ENCODE assay signal across 25 cellular contexts in genomic region chr13:91216928-91217700, GRCh38.
DNase-seq lines count a peak whose midpoint lies in the region; ATAC-seq, FAIRE-seq and TF ChIP-seq lines count a peak whose summit lies in the region.
"Had no signal": no experiment of that assay in that cellular context is flagged by ENCODE, and none has a peak within 500 bp of the region (broad histone marks: within the 10 kb centered on the region; RNA-seq: fewer than 3 reads in every experiment).

No MANE protein-coding gene starts in this region.

- ATAC-seq in activated CD8-positive, alpha-beta T cell treated with anti-CD3 and anti-CD28 coated beads for 36 hours = no peak
- ATAC-seq: activated T-cell treated with anti-CD3 and anti-CD28 coated beads, Interleukin-2, amount 50 U/mL, for 4 hours; psoas muscle had no signal

- intact Hi-C loops in activated CD8-positive, alpha-beta T cell treated with anti-CD3 and anti-CD28 coated beads for 36 hours (cut with micrococcal nuclease) = no loop called here

- CTCF ChIA-PET in activated CD8-positive, alpha-beta T cell treated with anti-CD3 and anti-CD28 coated beads for 36 hours (lab: Charles Lee) = interaction anchor here (1.4 kb wide), 1 partner anchor 18 kb away, joined by 3 read pairs; no protein-coding TSS in a partner anchor

- H3K4me3 Mint-ChIP-seq in nephron progenitor cell = peak overlapping the region; percentile 33
- H3K4me3 Mint-ChIP-seq in activated CD8-positive, alpha-beta T cell treated with anti-CD3 and anti-CD28 coated beads for 36 hours = no peak overlapping the region
- H3K4me3 Mint-ChIP-seq: activated T-cell treated with anti-CD3 and anti-CD28 coated beads, Interleukin-2, amount 50 U/mL, for 4 hours; CD4-positive, alpha-beta T cell had no signal

- H3K36me3 Mint-ChIP-seq in nephron progenitor cell (ENCODE audit: low read depth) = peaks cover 27% of the 10 kb centered on the region
- H3K36me3 Mint-ChIP-seq in activated CD8-positive, alpha-beta T cell treated with anti-CD3 and anti-CD28 coated beads for 36 hours (ENCODE audit: low read depth) = no peaks in the 10 kb centered on the region

- peaks cover 72% of the 10 kb centered on the region for H3K4me1 Mint-ChIP-seq in nephron progenitor cell
- no peaks in the 10 kb centered on the region for H3K4me1 Mint-ChIP-seq in activated CD8-positive, alpha-beta T cell treated with anti-CD3 and anti-CD28 coated beads for 36 hours (ENCODE audit: low read depth)

- FAIRE-seq in D721Med (lab: Jason Lieb, UNC) = peak; percentile 38
- no peak for FAIRE-seq in frontal cortex (lab: Jason Lieb, UNC)
- FAIRE-seq: G401.6, H54, keratinocyte, RCC 7860 had no signal

- H3K9me3 Mint-ChIP-seq in nephron progenitor cell = peaks cover 20% of the 10 kb centered on the region
- H3K9me3 Mint-ChIP-seq in activated CD8-positive, alpha-beta T cell treated with anti-CD3 and anti-CD28 coated beads for 36 hours = no peaks in the 10 kb centered on the region
- H3K9me3 Mint-ChIP-seq: activated T-cell treated with anti-CD3 and anti-CD28 coated beads, Interleukin-2, amount 50 U/mL, for 4 hours; CD4-positive, alpha-beta T cell had no signal

- no peaks in the 10 kb centered on the region for H3K27me3 Mint-ChIP-seq in nephron progenitor cell (ENCODE audit: low read depth, poor library complexity)
- H3K27me3 Mint-ChIP-seq in activated CD8-positive, alpha-beta T cell treated with anti-CD3 and anti-CD28 coated beads for 36 hours = peaks cover 10% of the 10 kb centered on the region

- TF ChIP-seq CTCF in D721Med (IDR thresholded peaks at IDR 0.05; ENCODE audit: insufficient read depth, missing control alignments) (no peak), nephron progenitor cell (IDR thresholded peaks at IDR 0.05) (no peak)
- TF ChIP-seq CTCF in activated CD8-positive, alpha-beta T cell treated with anti-CD3 and anti-CD28 coated beads for 36 hours (IDR thresholded peaks at IDR 0.05) = no peak

- peak overlapping the region; percentile 97 for H3K27ac Mint-ChIP-seq in nephron progenitor cell
- H3K27ac Mint-ChIP-seq in activated CD8-positive, alpha-beta T cell treated with anti-CD3 and anti-CD28 coated beads for 36 hours = no peak overlapping the region
- H3K27ac Mint-ChIP-seq: CD4-positive, alpha-beta T cell had no signal

- DNase-seq in D721Med (ENCODE audit: insufficient read length, low spot score) = no peak
- DNase-seq in NOMO-1 (lab: John Stamatoyannopoulos, UW; ENCODE audit: unreplicated experiment in 2 of 2) = peak; percentile 66 to 74
- DNase-seq in ecto neural progenitor cell (ENCODE audit: low spot score) = peak; percentile 93
- peak; percentile 67 for DNase-seq in nephron progenitor cell
- DNase-seq in activated CD8-positive, alpha-beta T cell treated with anti-CD3 and anti-CD28 coated beads for 36 hours = no peak
- no peak for DNase-seq in frontal cortex (ENCODE audit: low spot score in 2 of 2)
- no peak for DNase-seq in RPMI8226
- no peak for DNase-seq in GM19240 (ENCODE audit: insufficient read length, low spot score)
- DNase-seq: activated CD8-positive, alpha-beta memory T cell treated with anti-CD3 and anti-CD28 coated beads for 24 hours; activated naive CD4-positive, alpha-beta T cell; activated T-cell treated with anti-CD3 and anti-CD28 coated beads, Interleukin-2, amount 50 U/mL, for 4 hours; CD4-positive, alpha-beta T cell; effector memory CD4-positive, alpha-beta T cell; foreskin fibroblast; hypothalamus; NCI-H1092 treated with DMSO at 0.1 percent for 48 hours; NCI-H2029; NCI-H446; nucleus accumbens; psoas muscle; transverse colon had no signal

- POLR2A ChIA-PET in activated CD8-positive, alpha-beta T cell treated with anti-CD3 and anti-CD28 coated beads for 36 hours (lab: Charles Lee) = no interaction called here

Comparison
In these comparisons a context has a peak if more than half of its experiments do, and no peak if none do; other contexts are left out.
1. DNase-seq: peak in NOMO-1 (2 of 2), ecto neural progenitor cell (single experiment) and nephron progenitor cell (single experiment); none in D721Med (single experiment), activated CD8-positive, alpha-beta T cell treated with anti-CD3 and anti-CD28 coated beads for 36 hours (single experiment), frontal cortex (0 of 2), RPMI8226 (single experiment) and GM19240 (single experiment).